Comparison of ENCODE assay signal across 8 cellular contexts in the genomic region with DNA sequence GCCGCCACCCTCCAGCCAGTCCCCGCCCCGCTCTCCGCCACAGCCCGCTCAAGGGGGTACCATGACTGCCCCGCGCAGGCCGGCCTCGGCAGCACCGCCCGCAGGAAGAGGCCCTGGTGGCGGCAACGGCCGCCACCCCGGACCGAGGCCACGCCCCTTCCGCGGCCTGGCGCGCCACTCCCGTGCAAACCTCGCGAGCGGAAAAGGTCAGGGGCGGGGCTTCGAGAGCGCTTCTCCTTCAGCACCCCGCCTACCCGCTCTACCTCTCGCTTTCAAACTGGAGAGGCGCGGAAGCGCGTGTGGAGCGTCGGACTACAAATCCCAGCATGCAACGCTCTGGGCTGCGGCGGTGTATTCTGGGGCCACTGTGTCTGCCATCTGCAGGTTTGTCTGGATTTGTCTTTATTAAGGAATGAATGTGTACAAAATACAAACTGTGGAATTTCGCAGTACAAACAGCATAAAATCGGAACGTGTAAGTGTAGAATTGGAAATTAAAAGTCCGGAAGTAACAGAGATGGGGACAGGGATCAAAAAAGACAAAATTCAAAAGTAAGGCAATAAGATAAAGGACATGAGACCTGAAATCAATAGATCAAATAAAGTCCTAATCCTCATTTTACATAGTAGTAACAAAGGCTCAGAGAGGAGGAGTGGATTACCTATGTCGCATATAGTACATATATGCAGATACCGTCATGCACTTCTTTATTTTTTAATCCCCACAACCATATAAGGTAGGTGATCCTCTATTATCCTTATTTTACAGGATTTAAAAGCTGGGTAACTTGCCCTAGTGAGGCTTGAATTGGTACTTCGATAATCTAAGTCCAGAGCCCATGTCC. TPM values are rescaled to one million over a fixed set of nuclear protein-coding genes. Genes with fewer than 3 reads are reported as not detected.
A peak's percentile ranks its signal among the peaks of the same experiment; 100 is the strongest.
DNase-seq lines count a peak whose midpoint lies in the region; FAIRE-seq and TF ChIP-seq lines count a peak whose summit lies in the region.

No MANE protein-coding gene starts in this region.

- TF ChIP-seq CTCF in nephron progenitor cell (IDR thresholded peaks at IDR 0.05), result peak; percentile 32

- H3K9me3 ChIP-seq in MG63, result peaks cover 2% of the 10 kb centered on the region; the same call in 1 of the 2 replicates

- no peaks in the 10 kb centered on the region for H3K27me3 Mint-ChIP-seq in nephron progenitor cell (ENCODE audit: low read depth, poor library complexity)
- H3K27me3 Mint-ChIP-seq in stimulated activated naive CD8-positive, alpha-beta T cell treated with anti-CD3 and anti-CD28 coated beads, Interleukin-15, Interleukin-2, amounts not matched to agents 100 ng/mL and 50 ng/mL, for 24 hours, result no peaks in the 10 kb centered on the region

- H3K27me3 ChIP-seq in MG63, result no peaks in the 10 kb centered on the region

- peaks cover 31% of the 10 kb centered on the region for H3K36me3 ChIP-seq in MG63

- peaks cover 31% of the 10 kb centered on the region for H3K9me3 Mint-ChIP-seq in nephron progenitor cell
- no peaks in the 10 kb centered on the region for H3K9me3 Mint-ChIP-seq in stimulated activated naive CD8-positive, alpha-beta T cell treated with anti-CD3 and anti-CD28 coated beads, Interleukin-15, Interleukin-2, amounts not matched to agents 100 ng/mL and 50 ng/mL, for 24 hours

- DNase-seq in HCEC 1CT (peak; percentile 99), MG63 (peak; percentile 99), SHP77 (lab: John Stamatoyannopoulos, UW) (peak; percentile 98 to 99), activated gamma-delta T cell (lab: John Stamatoyannopoulos, UW) (peak; percentile 98), fibroblast of the conjunctiva (ENCODE audit: low read depth) (peak; percentile 99), nephron progenitor cell (peak; percentile 99)

- FAIRE-seq in G401.6 (lab: Jason Lieb, UNC), result peak; percentile 97

- peaks cover 55% of the 10 kb centered on the region for H3K4me1 Mint-ChIP-seq in nephron progenitor cell
- peaks cover 53% of the 10 kb centered on the region for H3K4me1 Mint-ChIP-seq in stimulated activated naive CD8-positive, alpha-beta T cell treated with anti-CD3 and anti-CD28 coated beads, Interleukin-15, Interleukin-2, amounts not matched to agents 100 ng/mL and 50 ng/mL, for 24 hours (ENCODE audit: low read depth)

- peaks cover 17% of the 10 kb centered on the region for H3K36me3 Mint-ChIP-seq in nephron progenitor cell (ENCODE audit: low read depth)
- peaks cover 40% of the 10 kb centered on the region for H3K36me3 Mint-ChIP-seq in stimulated activated naive CD8-positive, alpha-beta T cell treated with anti-CD3 and anti-CD28 coated beads, Interleukin-15, Interleukin-2, amounts not matched to agents 100 ng/mL and 50 ng/mL, for 24 hours (ENCODE audit: low read depth)

- H3K4me3 ChIP-seq in MG63, result peak overlapping the region; percentile 81

- peak overlapping the region; percentile 72 for H3K27ac Mint-ChIP-seq in nephron progenitor cell
- peak overlapping the region; percentile 94 for H3K27ac Mint-ChIP-seq in stimulated activated naive CD8-positive, alpha-beta T cell treated with anti-CD3 and anti-CD28 coated beads, Interleukin-15, Interleukin-2, amounts not matched to agents 100 ng/mL and 50 ng/mL, for 24 hours

- peak overlapping the region; percentile 84 for H3K4me3 Mint-ChIP-seq in nephron progenitor cell
- H3K4me3 Mint-ChIP-seq in stimulated activated naive CD8-positive, alpha-beta T cell treated with anti-CD3 and anti-CD28 coated beads, Interleukin-15, Interleukin-2, amounts not matched to agents 100 ng/mL and 50 ng/mL, for 24 hours, result peak overlapping the region; percentile 99

RNA-seq across cellular contexts. Expression of a gene that starts 0.5 kb away (rescaled TPM):
- total RNA-seq in MG63 (2014; rRNA removed; shearing (Covaris generic); ENCODE audit: low replicate concordance), result 90.2 and 113 TPM in 2 replicates

RNA-seq across cellular contexts. Expression of a gene that starts 8.9 kb away (rescaled TPM):
- total RNA-seq in MG63 (2014; rRNA removed; shearing (Covaris generic); ENCODE audit: low replicate concordance), result 1.0 and 1.6 TPM in 2 replicates

Comparison
In these comparisons a context has a peak if more than half of its experiments do, and no peak if none do; other contexts are left out.
1. Peak in every context shown above with its lines: DNase-seq and H3K4me3 ChIP-seq.